In the genomic region with DNA sequence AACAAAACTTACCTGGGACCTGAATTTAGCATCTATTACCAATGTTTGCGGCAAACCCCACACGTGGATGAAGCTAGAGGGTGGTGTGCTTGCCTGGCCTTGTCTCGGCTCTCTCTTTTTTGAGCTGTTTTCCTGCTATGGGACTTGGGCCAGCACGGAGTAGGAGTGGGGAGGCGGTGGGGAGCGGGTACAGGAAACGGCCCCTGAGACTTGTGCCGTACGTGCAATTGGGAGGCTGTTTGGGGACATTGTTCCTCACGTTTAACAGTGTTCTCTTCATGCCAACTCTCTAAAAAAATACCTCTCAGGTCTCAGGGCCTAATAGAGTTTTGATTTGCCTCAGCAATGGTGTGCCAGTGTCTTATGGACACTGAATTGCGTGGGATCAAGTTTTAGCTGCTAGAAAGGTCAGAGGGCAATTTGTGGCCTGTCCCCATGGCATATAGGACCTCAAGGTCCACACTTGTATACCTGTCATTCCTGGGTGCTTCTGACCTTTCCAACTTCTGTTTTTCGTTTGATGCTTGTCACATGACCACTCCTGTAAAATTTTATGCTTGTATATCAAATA, we compare ENCODE assay signal across 9 cellular contexts. TPM values are rescaled to one million over a fixed set of nuclear protein-coding genes. Genes with fewer than 3 reads are reported as not detected.
A peak's percentile ranks its signal among the peaks of the same experiment; 100 is the strongest.
DNase-seq lines count a peak whose midpoint lies in the region; ATAC-seq and FAIRE-seq lines count a peak whose summit lies in the region.
"Had no signal": no experiment of that assay in that cellular context is flagged by ENCODE, and none has a peak within 500 bp of the region (broad histone marks: within the 10 kb centered on the region; RNA-seq: fewer than 3 reads in every experiment).

No MANE protein-coding gene starts in this region.

- H3K27me3 ChIP-seq in small intestine (ENCODE audit: control insufficient read depth in 2 of 2, insufficient read depth in 2 of 2, low read length in 2 of 2) = no peaks in the 10 kb centered on the region

- FAIRE-seq in small intestine (lab: Jason Lieb, UNC) = no peak

- peak overlapping the region; percentile 22 to 88 for H3K27ac ChIP-seq in small intestine (ENCODE audit: low read depth in 1 of 2, low read length in 1 of 2)
- H3K27ac ChIP-seq: 22Rv1 had no signal

- no peaks in the 10 kb centered on the region for H3K36me3 ChIP-seq in small intestine (ENCODE audit: control insufficient read depth in 2 of 2, insufficient read depth in 2 of 2, low read length in 2 of 2)

- H3K4me1 Mint-ChIP-seq in T-helper 17 cell = peaks cover 52% of the 10 kb centered on the region

- no peaks in the 10 kb centered on the region for H3K36me3 Mint-ChIP-seq in T-helper 17 cell (ENCODE audit: low read depth)

- ATAC-seq in HG02852 (IDR thresholded peaks at IDR 0.05; ENCODE audit: unreplicated experiment) (peak; percentile 24), T-helper 17 cell (peak; percentile 42)

- H3K4me3 ChIP-seq in small intestine (ENCODE audit: low read depth in 1 of 2, low read length in 2 of 2) = no peak overlapping the region

- H3K27ac Mint-ChIP-seq in T-helper 17 cell = peak overlapping the region; percentile 98

- H3K9me3 ChIP-seq in T-helper 17 cell (ENCODE audit: control insufficient read depth, low read length, poor library complexity, severe bottlenecking) (no peaks in the 10 kb centered on the region), small intestine (ENCODE audit: control insufficient read depth, low read depth) (no peaks in the 10 kb centered on the region)

- peak overlapping the region; percentile 69 for H3K4me3 Mint-ChIP-seq in T-helper 17 cell

- 44 to 50% (median 46%) methylated on average over 12 of the region's 12 CpGs for WGBS in small intestine, 3 donors

- peaks cover 3 to 12% of the 10 kb centered on the region in 2 donors for H3K4me1 ChIP-seq in small intestine (ENCODE audit: control insufficient read depth in 2 of 2, insufficient read depth in 1 of 2, low read depth in 1 of 2, low read length in 1 of 2)

- no peaks in the 10 kb centered on the region for H3K27me3 Mint-ChIP-seq in T-helper 17 cell

- DNase-seq in DMS79 treated with DMSO at 0.1 percent for 48 hours (lab: John Stamatoyannopoulos, UW) (peak; percentile 73), DMS79 (lab: John Stamatoyannopoulos, UW) (no peak), T-helper 17 cell (no peak), small intestine (no peak), GF-D8 (lab: John Stamatoyannopoulos, UW) (no peak), RKO (ENCODE audit: low spot score) (no peak), DMS53 treated with DMSO at 0.1 percent for 48 hours (lab: John Stamatoyannopoulos, UW; ENCODE audit: unreplicated experiment) (no peak)

RNA-seq across cellular contexts. Expression of gene PHF19, which starts 15.3 kb away (rescaled TPM):
- total RNA-seq in T-helper 17 cell = 10 to 100 TPM; 69.9 to 96.9 TPM
- 10 to 100 TPM in 1 of 3 donors, 1 to 10 TPM in 2; 2.0 to 35.7 (median 6.5) TPM for polyA plus RNA-seq in small intestine

RNA-seq across cellular contexts. Expression of gene TRAF1, which starts 34.3 kb away (rescaled TPM):
- total RNA-seq in T-helper 17 cell = 100 to 1,000 TPM; 103 to 118 TPM
- 1 to 10 TPM; 1.1 to 2.8 (median 1.1) TPM for polyA plus RNA-seq in small intestine

RNA-seq across cellular contexts. Expression of gene PSMD5, which starts 49.5 kb away (rescaled TPM):
- total RNA-seq in T-helper 17 cell = 10 to 100 TPM; 37.2 to 51.5 TPM
- polyA plus RNA-seq in small intestine = 10 to 100 TPM; 15.4 to 17.2 (median 16.3) TPM
